In genomic region chr11:13462928-13463778, GRCh38 we compare ENCODE assay signal across 8 cellular contexts. TPM values are rescaled to one million over a fixed set of nuclear protein-coding genes. Genes with fewer than 3 reads are reported as not detected.
DNase-seq lines count a peak whose midpoint lies in the region; ATAC-seq and TF ChIP-seq lines count a peak whose summit lies in the region.

TSS of gene BTBD10 (minus strand) at chr11:13463222. CDS start at chr11:13445124, 18,098 bp downstream.

- H3K36me3 ChIP-seq in left ventricle myocardium inferior (no peaks in the 10 kb centered on the region), prostate gland (no peaks in the 10 kb centered on the region)

- H3K9me3 ChIP-seq in T-helper 17 cell (ENCODE audit: control insufficient read depth, low read length, poor library complexity, severe bottlenecking): no peaks in the 10 kb centered on the region
- H3K9me3 ChIP-seq in left ventricle myocardium inferior (replicated peaks): no peaks in the 10 kb centered on the region
- no peaks in the 10 kb centered on the region for H3K9me3 ChIP-seq in prostate gland

- peak; percentile 91 for TF ChIP-seq POLR2A in prostate gland (IDR thresholded peaks at IDR 0.05)

- H3K27me3 ChIP-seq in left ventricle myocardium inferior (ENCODE audit: low read depth) (peaks cover 1% of the 10 kb centered on the region), prostate gland (replicated peaks; ENCODE audit: insufficient read depth) (no peaks in the 10 kb centered on the region)

- intact Hi-C loops in left ventricle myocardium inferior (cut with micrococcal nuclease) (no loop called here), prostate gland (cut with DNase I) (loop anchor here (5.0 to 10.0 kb wide), 3 partner anchors 78 to 248 kb away; partner anchors contain the start of gene FAR1)

- DNase-seq in NCI-H187 (lab: John Stamatoyannopoulos, UW) (peak; percentile 88 to 95), T-helper 17 cell (peak; percentile 89 to 91 (median 91)), amygdala (lab: John Stamatoyannopoulos, UW) (peak; percentile 37 to 93 (median 84)), left ventricle myocardium inferior (peak; percentile 93), prostate gland (ENCODE audit: low spot score) (peak; percentile 93), ureter (ENCODE audit: low spot score) (peak; percentile 95)

- H3K27ac Mint-ChIP-seq in T-helper 17 cell: peak within 1 kb of the TSS; percentile 96

- TF ChIP-seq CTCF in left ventricle myocardium inferior (IDR thresholded peaks at IDR 0.05; ENCODE audit: borderline replicate concordance) (no peak), prostate gland (IDR thresholded peaks at IDR 0.05) (no peak)

- no peaks in the 10 kb centered on the region for H3K27me3 Mint-ChIP-seq in T-helper 17 cell

- under 1% methylated on average over 69 of the region's 69 CpGs for WGBS in prostate gland

- ATAC-seq in GM18502 (IDR thresholded peaks at IDR 0.05; ENCODE audit: poor library complexity, unreplicated experiment) (peak; percentile 96), HG02943 (IDR thresholded peaks at IDR 0.05; ENCODE audit: low read depth, unreplicated experiment) (peak; percentile 92), T-helper 17 cell (peak; percentile 98)

- peak within 1 kb of the TSS; percentile 77 for H3K4me3 ChIP-seq in left ventricle myocardium inferior
- H3K4me3 ChIP-seq in prostate gland: peak within 1 kb of the TSS; percentile 70 to 83

- H3K4me1 Mint-ChIP-seq in T-helper 17 cell: peaks cover 31% of the 10 kb centered on the region

- peak within 1 kb of the TSS; percentile 99 for H3K4me3 Mint-ChIP-seq in T-helper 17 cell

- peaks cover 33% of the 10 kb centered on the region for H3K4me1 ChIP-seq in left ventricle myocardium inferior
- H3K4me1 ChIP-seq in prostate gland (replicated peaks): no peaks in the 10 kb centered on the region

- peaks cover 2% of the 10 kb centered on the region for H3K36me3 Mint-ChIP-seq in T-helper 17 cell (ENCODE audit: low read depth)

- peak within 1 kb of the TSS; percentile 87 for H3K27ac ChIP-seq in left ventricle myocardium inferior (replicated peaks)
- H3K27ac ChIP-seq in prostate gland: peak within 1 kb of the TSS; percentile 89 to 90

RNA-seq across cellular contexts. Expression of gene BTBD10, which starts in this region (rescaled TPM):
- total RNA-seq in T-helper 17 cell (10 to 100 TPM; 12.1 to 15.9 TPM), left ventricle myocardium inferior (26.4 TPM), prostate gland (10 to 100 TPM; 21.9 to 31.8 TPM), ureter (42.3 TPM)

Comparison
In these comparisons a context has a peak if more than half of its experiments do, and no peak if none do; other contexts are left out.
1. Peak in every context shown above with its lines: DNase-seq, ATAC-seq, H3K4me3 ChIP-seq and H3K27ac ChIP-seq.